In genomic region chr10:121088524-121088923, GRCh38 we compare ENCODE assay signal across 10 cellular contexts.
DNase-seq lines count a peak whose midpoint lies in the region; ATAC-seq and TF ChIP-seq lines count a peak whose summit lies in the region.
"Had no signal": no experiment of that assay in that cellular context is flagged by ENCODE, and none has a peak within 500 bp of the region (broad histone marks: within the 10 kb centered on the region; RNA-seq: fewer than 3 reads in every experiment).

No MANE protein-coding gene starts in this region.

- peaks cover 3% of the 10 kb centered on the region for H3K4me1 ChIP-seq in mesenchymal stem cell (ENCODE audit: control insufficient read depth, insufficient read depth, low read depth, low read length)

- H2BK5ac ChIP-seq in mesenchymal stem cell (ENCODE audit: low read depth, low read length, poor library complexity, severe bottlenecking), result no peak overlapping the region

- peaks cover under 1 to 16% of the 10 kb centered on the region in 2 experiments for H3K27me3 ChIP-seq in mesenchymal stem cell (ENCODE audit: control insufficient read depth in 1 of 2, insufficient read depth in 1 of 2, low read length in 2 of 2)

- no peak overlapping the region for H3K9ac ChIP-seq in mesenchymal stem cell (ENCODE audit: low read length)

- no peak overlapping the region for H2AFZ ChIP-seq in mesenchymal stem cell (ENCODE audit: low read depth, low read length)

- no peak overlapping the region for H3K4ac ChIP-seq in mesenchymal stem cell (ENCODE audit: low read depth in 1 of 2, low read length in 2 of 2)

- DNase-seq in DMS 273 (lab: John Stamatoyannopoulos, UW; ENCODE audit: unreplicated experiment) (peak; percentile 75), MV-4-11 (lab: John Stamatoyannopoulos, UW) (peak; percentile 29), astrocyte of the cerebellum (ENCODE audit: low read depth) (no peak), mesenchymal stem cell (peak; percentile 54), glomerular visceral epithelial cell (ENCODE audit: extremely low spot score) (no peak), COLO829 (ENCODE audit: low spot score) (no peak), CD1c-positive myeloid dendritic cell (ENCODE audit: extremely low spot score) (no peak)
- DNase-seq: Kasumi-1, natural killer cell had no signal

- no peak overlapping the region for H2BK12ac ChIP-seq in mesenchymal stem cell (ENCODE audit: low read length in 2 of 2)

- H3K23ac ChIP-seq in mesenchymal stem cell (ENCODE audit: low read length in 2 of 2), result no peak overlapping the region

- no peak overlapping the region for H2BK15ac ChIP-seq in mesenchymal stem cell (ENCODE audit: low read depth, poor library complexity, severe bottlenecking)

- H2AK5ac ChIP-seq in mesenchymal stem cell (ENCODE audit: low read length, severe bottlenecking), result no peak overlapping the region

- no peak overlapping the region for H3K4me3 ChIP-seq in astrocyte of the cerebellum (ENCODE audit: low read depth, low read length)
- no peak overlapping the region for H3K4me3 ChIP-seq in mesenchymal stem cell (ENCODE audit: insufficient read depth in 1 of 2, low read depth in 1 of 2, low read length in 2 of 2)

- WGBS in mesenchymal stem cell, result 53% methylated on average over 4 of the region's 6 CpGs

- H3K79me1 ChIP-seq in mesenchymal stem cell (replicated peaks; ENCODE audit: low read length, poor library complexity, severe bottlenecking), result no peaks in the 10 kb centered on the region

- no peak overlapping the region for H2BK120ac ChIP-seq in mesenchymal stem cell (ENCODE audit: low read depth, low read length)

- no peak overlapping the region for H3K27ac ChIP-seq in mesenchymal stem cell (ENCODE audit: low read length, poor library complexity, severe bottlenecking)

- no peak overlapping the region for H3K14ac ChIP-seq in mesenchymal stem cell (ENCODE audit: low read length in 2 of 2)

- in situ Hi-C loops in astrocyte of the cerebellum (cut with HindIII; ENCODE audit: low sequenced_read_pairs), result no loop called here

- no peaks in the 10 kb centered on the region for H3K36me3 ChIP-seq in mesenchymal stem cell (ENCODE audit: control insufficient read depth in 1 of 2, insufficient read depth in 2 of 2, low read depth in 1 of 2, low read length in 2 of 2)

- no peak for ATAC-seq in GM18861 (IDR thresholded peaks at IDR 0.05; ENCODE audit: unreplicated experiment)
- ATAC-seq: natural killer cell had no signal

- H4K91ac ChIP-seq in mesenchymal stem cell (ENCODE audit: low read length), result no peak overlapping the region

- no peak overlapping the region for H4K8ac ChIP-seq in mesenchymal stem cell (ENCODE audit: low read length)

- no peak overlapping the region for H3K4me2 ChIP-seq in mesenchymal stem cell (ENCODE audit: low read length, poor library complexity, severe bottlenecking)

- no peak overlapping the region for H3K18ac ChIP-seq in mesenchymal stem cell (ENCODE audit: low read depth in 1 of 2, low read length in 2 of 2)

- no peaks in the 10 kb centered on the region for H3K9me3 ChIP-seq in mesenchymal stem cell (ENCODE audit: control insufficient read depth, low read length)

- TF ChIP-seq CTCF in astrocyte of the cerebellum (IDR thresholded peaks at IDR 0.05; ENCODE audit: low read depth, low read length, missing control alignments), result peak; percentile 47

Comparison
In these comparisons a context has a peak if more than half of its experiments do, and no peak if none do; other contexts are left out.
1. DNase-seq: peak in DMS 273 (single experiment), MV-4-11 (single experiment) and mesenchymal stem cell (single experiment); none in astrocyte of the cerebellum (single experiment), glomerular visceral epithelial cell (single experiment), COLO829 (single experiment) and CD1c-positive myeloid dendritic cell (single experiment).